In the genomic region with DNA sequence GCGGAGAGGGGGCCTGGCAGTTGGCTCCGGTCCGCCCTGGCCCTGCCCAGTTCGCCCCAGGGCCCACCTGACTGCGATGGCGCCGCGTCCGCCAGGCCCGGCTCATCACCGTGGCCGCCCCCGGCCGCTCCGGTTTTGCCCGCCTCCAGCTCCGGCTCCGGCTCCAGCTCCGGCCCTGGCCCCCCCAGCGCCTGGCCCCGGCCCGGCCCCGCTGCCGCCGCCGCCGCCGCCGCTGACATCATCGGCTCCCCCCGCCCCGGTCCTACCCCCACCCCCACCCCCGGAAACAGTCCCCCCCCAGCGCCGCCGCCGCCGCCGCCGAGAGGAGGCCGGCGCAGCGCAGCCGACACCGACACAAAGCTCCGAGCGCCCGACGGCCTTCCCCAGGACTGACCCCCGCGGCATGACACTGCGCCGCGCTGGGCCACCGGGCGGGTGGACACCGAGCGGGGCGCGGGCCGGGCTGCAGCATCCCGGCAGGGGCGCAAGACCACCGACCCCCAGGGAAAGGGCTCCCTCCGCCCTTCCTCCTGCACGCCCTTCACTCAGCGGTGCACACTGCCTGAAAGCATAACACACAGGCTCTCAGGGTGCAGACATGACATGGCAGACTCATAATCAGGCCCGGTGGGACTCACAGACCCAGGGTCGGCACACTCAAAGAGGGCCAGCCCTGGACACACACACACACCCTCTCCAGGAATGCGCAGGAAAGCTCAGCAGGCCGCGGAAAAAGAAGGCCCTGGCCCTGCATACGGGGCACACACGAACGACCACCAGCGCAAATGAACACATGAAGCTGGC, we compare ENCODE assay signal across 8 cellular contexts. TPM values are rescaled to one million over a fixed set of nuclear protein-coding genes. Genes with fewer than 3 reads are reported as not detected.
DNase-seq lines count a peak whose midpoint lies in the region; ATAC-seq and TF ChIP-seq lines count a peak whose summit lies in the region.

A gene with protein sequence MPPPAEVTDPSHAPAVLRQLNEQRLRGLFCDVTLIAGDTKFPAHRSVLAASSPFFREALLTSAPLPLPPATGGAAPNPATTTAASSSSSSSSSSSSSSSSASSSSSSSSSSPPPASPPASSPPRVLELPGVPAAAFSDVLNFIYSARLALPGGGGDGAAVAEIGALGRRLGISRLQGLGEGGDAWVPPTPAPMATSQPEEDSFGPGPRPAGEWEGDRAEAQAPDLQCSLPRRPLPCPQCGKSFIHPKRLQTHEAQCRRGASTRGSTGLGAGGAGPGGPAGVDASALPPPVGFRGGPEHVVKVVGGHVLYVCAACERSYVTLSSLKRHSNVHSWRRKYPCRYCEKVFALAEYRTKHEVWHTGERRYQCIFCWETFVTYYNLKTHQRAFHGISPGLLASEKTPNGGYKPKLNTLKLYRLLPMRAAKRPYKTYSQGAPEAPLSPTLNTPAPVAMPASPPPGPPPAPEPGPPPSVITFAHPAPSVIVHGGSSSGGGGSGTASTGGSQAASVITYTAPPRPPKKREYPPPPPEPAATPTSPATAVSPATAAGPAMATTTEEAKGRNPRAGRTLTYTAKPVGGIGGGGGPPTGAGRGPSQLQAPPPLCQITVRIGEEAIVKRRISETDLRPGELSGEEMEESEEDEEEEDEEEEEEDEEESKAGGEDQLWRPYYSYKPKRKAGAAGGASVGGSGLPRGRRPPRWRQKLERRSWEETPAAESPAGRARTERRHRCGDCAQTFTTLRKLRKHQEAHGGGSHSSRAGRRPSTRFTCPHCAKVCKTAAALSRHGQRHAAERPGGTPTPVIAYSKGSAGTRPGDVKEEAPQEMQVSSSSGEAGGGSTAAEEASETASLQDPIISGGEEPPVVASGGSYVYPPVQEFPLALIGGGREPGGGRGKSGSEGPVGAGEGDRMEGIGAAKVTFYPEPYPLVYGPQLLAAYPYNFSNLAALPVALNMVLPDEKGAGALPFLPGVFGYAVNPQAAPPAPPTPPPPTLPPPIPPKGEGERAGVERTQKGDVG (minus strand): TSS at position 243 of the 804 bp plus-strand sequence. CDS start 12,830 bp downstream, outside the sequence.

- peak within 1 kb of the TSS; percentile 97 for H3K4me3 ChIP-seq in smooth muscle cell

- H3K4me1 ChIP-seq in smooth muscle cell (ENCODE audit: low read depth) = peaks cover 22% of the 10 kb centered on the region

- DNase-seq in HT1080 (ENCODE audit: low read depth) (no peak), iris pigment epithelial cell (ENCODE audit: low read depth) (peak; percentile 44), smooth muscle cell (lab: John Stamatoyannopoulos, UW; ENCODE audit: unreplicated experiment) (peak; percentile 37)
- DNase-seq in activated CD4-positive, CD25-positive, alpha-beta regulatory T cell (lab: John Stamatoyannopoulos, UW) = peak; percentile 16 to 66 (median 52)
- peak; percentile 71 for DNase-seq in central memory CD4-positive, alpha-beta T cell

- 6% methylated on average over 26 of the region's 76 CpGs for WGBS in smooth muscle cell (ENCODE audit: low lambda C conversion rate)

- peak within 1 kb of the TSS; percentile 98 for H3K4me2 ChIP-seq in smooth muscle cell

- peaks cover 49% of the 10 kb centered on the region for H3K79me2 ChIP-seq in smooth muscle cell (ENCODE audit: low read depth)

- TF ChIP-seq CTCF in C4-2B (conservative IDR thresholded peaks at IDR 0.05) = no peak
- TF ChIP-seq CTCF in smooth muscle cell (IDR thresholded peaks at IDR 0.05; ENCODE audit: borderline replicate concordance, insufficient read depth, poor library complexity, severe bottlenecking) = no peak

- H3K9ac ChIP-seq in smooth muscle cell (ENCODE audit: low read depth) = peak within 1 kb of the TSS; percentile 99

- ATAC-seq in HG02970 (IDR thresholded peaks at IDR 0.05; ENCODE audit: low FRiP score, unreplicated experiment) = no peak
- no peak for ATAC-seq in GM19351 (IDR thresholded peaks at IDR 0.05; ENCODE audit: unreplicated experiment)

- peaks cover 38% of the 10 kb centered on the region for H4K20me1 ChIP-seq in smooth muscle cell (ENCODE audit: low read depth)

- H3K9me3 ChIP-seq in smooth muscle cell (replicated peaks; ENCODE audit: low read depth) = no peaks in the 10 kb centered on the region

- H3K27me3 ChIP-seq in smooth muscle cell (ENCODE audit: low read depth) = no peaks in the 10 kb centered on the region

- H2AFZ ChIP-seq in smooth muscle cell (ENCODE audit: low read depth) = peak within 1 kb of the TSS; percentile 64

- peak within 1 kb of the TSS; percentile 80 for H3K27ac ChIP-seq in C4-2B
- peak within 1 kb of the TSS; percentile 96 for H3K27ac ChIP-seq in smooth muscle cell (ENCODE audit: low read depth)

- no peaks in the 10 kb centered on the region for H3K36me3 ChIP-seq in smooth muscle cell (ENCODE audit: low read depth)

- H3F3A ChIP-seq in smooth muscle cell (ENCODE audit: low read depth) = peaks cover 21% of the 10 kb centered on the region

RNA-seq across cellular contexts. Expression of the gene that starts here (rescaled TPM):
- 13.1 and 18.1 TPM in 2 replicates for total RNA-seq in HT1080 (2014; rRNA removed; shearing (Covaris generic))
- 16.7 and 19.1 TPM in 2 replicates for polyA plus RNA-seq in HT1080 (2015; cell fraction: cytosol; rRNA removed)
- 26.0 and 26.9 TPM in 2 replicates for polyA plus RNA-seq in HT1080 (2015; cell fraction: nucleus; rRNA removed)
- 24.2 and 25.6 TPM in 2 replicates for total RNA-seq in smooth muscle cell
- polyA plus RNA-seq in smooth muscle cell = 22.8 and 26.9 TPM in 2 replicates
